Comparison of ENCODE assay signal across 1 cellular context in genomic region chr20:32277361-32278198, GRCh38.
A peak's percentile ranks its signal among the peaks of the same experiment; 100 is the strongest.
TF ChIP-seq lines count a peak whose summit lies in the region.

Gene KIF3B, plus strand, starts transcription at chr20:32277651. Its CDS starts 32,127 bp downstream, at chr20:32309778.

TF ChIP-seq in A549, 52 proteins besides CTCF, POLR2A, EP300 and RAD21 (continued from another document):
- TF ChIP-seq, protein P1, sequence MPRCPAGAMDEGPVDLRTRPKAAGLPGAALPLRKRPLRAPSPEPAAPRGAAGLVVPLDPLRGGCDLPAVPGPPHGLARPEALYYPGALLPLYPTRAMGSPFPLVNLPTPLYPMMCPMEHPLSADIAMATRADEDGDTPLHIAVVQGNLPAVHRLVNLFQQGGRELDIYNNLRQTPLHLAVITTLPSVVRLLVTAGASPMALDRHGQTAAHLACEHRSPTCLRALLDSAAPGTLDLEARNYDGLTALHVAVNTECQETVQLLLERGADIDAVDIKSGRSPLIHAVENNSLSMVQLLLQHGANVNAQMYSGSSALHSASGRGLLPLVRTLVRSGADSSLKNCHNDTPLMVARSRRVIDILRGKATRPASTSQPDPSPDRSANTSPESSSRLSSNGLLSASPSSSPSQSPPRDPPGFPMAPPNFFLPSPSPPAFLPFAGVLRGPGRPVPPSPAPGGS (IDR thresholded peaks at IDR 0.05), result peak; percentile 58; the same call in 1 of the 3 replicates
- peak; percentile 64; the same call in 1 of the 2 replicates for TF ChIP-seq EHF (CRISPR knock-in tag; IDR thresholded peaks at IDR 0.05)
